Comparison of ENCODE assay signal across 25 cellular contexts in the genomic region with DNA sequence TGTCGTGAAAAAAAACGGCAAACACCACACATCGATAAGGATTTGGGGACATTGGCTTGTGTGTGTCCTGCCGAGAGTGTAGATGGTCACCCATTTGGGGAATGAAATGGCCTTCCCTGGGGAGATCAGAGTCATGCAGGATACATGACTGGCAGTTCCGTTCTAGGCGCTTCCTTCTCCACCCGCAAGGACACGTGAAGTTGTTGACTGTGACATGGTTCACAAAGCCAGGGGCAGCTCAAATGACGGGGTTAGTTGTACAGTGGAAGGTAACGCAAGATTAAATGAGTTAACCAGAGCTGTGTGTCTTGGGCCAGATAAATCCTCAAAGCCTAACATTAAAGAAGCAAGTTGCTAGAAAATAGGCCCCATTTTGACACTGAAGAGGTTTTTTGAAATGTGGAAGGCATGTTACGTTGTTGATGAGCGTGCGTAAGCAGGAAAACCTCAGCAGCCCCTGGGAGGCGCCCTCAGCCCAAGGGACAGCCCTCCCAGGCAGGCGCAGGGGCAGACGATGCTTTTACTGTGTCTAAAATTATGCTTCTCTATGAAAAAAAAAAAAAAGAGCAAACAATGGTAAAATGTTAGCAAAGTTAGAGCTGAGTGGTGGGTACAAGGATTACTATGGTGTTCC. TPM values are rescaled to one million over a fixed set of nuclear protein-coding genes. Genes with fewer than 3 reads are reported as not detected.
DNase-seq lines count a peak whose midpoint lies in the region; FAIRE-seq and TF ChIP-seq lines count a peak whose summit lies in the region.
"Had no signal": no experiment of that assay in that cellular context is flagged by ENCODE, and none has a peak within 500 bp of the region (broad histone marks: within the 10 kb centered on the region; RNA-seq: fewer than 3 reads in every experiment).

No MANE protein-coding gene starts in this region.

- no peak overlapping the region for H2BK15ac ChIP-seq in H9 (ENCODE audit: low read depth, low read length)

- peak overlapping the region in 2 of 3 experiments; percentile 50 to 57; a peak in 4 of 7 replicates for H3K27ac Mint-ChIP-seq in H9
- no peak overlapping the region for H3K27ac Mint-ChIP-seq in chondrocyte (ENCODE audit: unreplicated experiment)
- H3K27ac Mint-ChIP-seq: natural killer cell treated with Interleukin-12 subunit alpha and Interleukin-12 subunit beta and Interleukin-15 and Interleukin-18, amount 100 ng/mL, for 72 hours had no signal

- H3K27ac ChIP-seq in BLaER1 treated with 17β-estradiol and CSF1 and Interleukin-3, amounts not matched to agents 10 nM and 100 nM: peak overlapping the region; percentile 12 to 84 (median 71); a peak in 20 of 22 replicates
- H3K27ac ChIP-seq in H9 (ENCODE audit: insufficient read length, low read depth, low read length): no peak overlapping the region
- H3K27ac ChIP-seq: breast epithelium, coronary artery, foreskin keratinocyte, parathyroid adenoma, transverse colon had no signal

- H3K36me3 Mint-ChIP-seq in H9 (ENCODE audit: insufficient read depth in 1 of 3, low read depth in 3 of 3) (peaks cover 0 to 6% (median 0%) of the 10 kb centered on the region in 3 experiments; a peak in 3 of 7 replicates), chondrocyte (ENCODE audit: low read depth) (peaks cover 4% of the 10 kb centered on the region)
- H3K36me3 Mint-ChIP-seq: natural killer cell treated with Interleukin-12 subunit alpha and Interleukin-12 subunit beta and Interleukin-15 and Interleukin-18, amount 100 ng/mL, for 72 hours had no signal

- H2AK5ac ChIP-seq in H9 (ENCODE audit: insufficient read length, low read length): no peak overlapping the region

- TF ChIP-seq CTCF in H9 (conservative IDR thresholded peaks at IDR 0.05) (peak; percentile 48; the same call in 2 of the 3 replicates), chondrocyte (IDR thresholded peaks at IDR 0.05) (no peak), retinal pigment epithelial cell (conservative IDR thresholded peaks at IDR 0.05; ENCODE audit: low read depth, low read length) (peak; percentile 14), D721Med (IDR thresholded peaks at IDR 0.05; ENCODE audit: insufficient read depth, missing control alignments) (no peak)

- H3K27me3 Mint-ChIP-seq in H9 (ENCODE audit: low read depth) (peaks cover 1% of the 10 kb centered on the region; the same call in 1 of the 2 replicates), chondrocyte (ENCODE audit: low read depth) (no peaks in the 10 kb centered on the region)
- H3K27me3 Mint-ChIP-seq: effector memory CD8-positive, alpha-beta T cell; natural killer cell treated with Interleukin-12 subunit alpha and Interleukin-12 subunit beta and Interleukin-15 and Interleukin-18, amount 100 ng/mL, for 72 hours had no signal

- no CpG with 5 or more reads among the region's 16 CpGs for WGBS in H9 (ENCODE audit: extremely low coverage, insufficient read length, low lambda C conversion rate)

- peaks cover 29 to 82% (median 68%) of the 10 kb centered on the region in 10 experiments for H3K4me1 ChIP-seq in BLaER1 treated with 17β-estradiol and CSF1 and Interleukin-3, amounts not matched to agents 10 nM and 100 nM
- H3K4me1 ChIP-seq in H9 (ENCODE audit: insufficient read depth, low read length): no peaks in the 10 kb centered on the region
- H3K4me1 ChIP-seq: foreskin keratinocyte, parathyroid adenoma had no signal

- H2AFZ ChIP-seq in H9 (ENCODE audit: low read length): no peak overlapping the region
- H2AFZ ChIP-seq: parathyroid adenoma had no signal

- peaks cover 0 to 4% (median 0%) of the 10 kb centered on the region in 11 experiments; a peak in 1 of 22 replicates for H3K9me3 ChIP-seq in BLaER1 treated with 17β-estradiol and CSF1 and Interleukin-3, amounts not matched to agents 10 nM and 100 nM (replicated peaks in 1 of 11)
- no peaks in the 10 kb centered on the region for H3K9me3 ChIP-seq in H9 (ENCODE audit: control insufficient read depth, low read depth, low read length)
- H3K9me3 ChIP-seq: breast epithelium, transverse colon had no signal

- H4K20me1 ChIP-seq in BLaER1 treated with 17β-estradiol and CSF1 and Interleukin-3, amounts not matched to agents 10 nM and 100 nM: peaks cover 0 to 70% (median 45%) of the 10 kb centered on the region in 11 experiments; a peak in 16 of 22 replicates
- H4K20me1 ChIP-seq in H9 (ENCODE audit: control insufficient read depth, insufficient read depth, insufficient read length): no peaks in the 10 kb centered on the region

- 0 out of 22 replicates have a peak, but pooled peaks cover 0 to 6% (median 0%) of the 10 kb centered on the region in 11 experiments for H3K27me3 ChIP-seq in BLaER1 treated with 17β-estradiol and CSF1 and Interleukin-3, amounts not matched to agents 10 nM and 100 nM
- no peaks in the 10 kb centered on the region for H3K27me3 ChIP-seq in H9 (ENCODE audit: insufficient read depth, low read length)
- H3K27me3 ChIP-seq: breast epithelium, foreskin keratinocyte, transverse colon had no signal

- no peak overlapping the region for H4K8ac ChIP-seq in H9 (replicated peaks; ENCODE audit: insufficient read length, low read depth, low read length)

- no peak overlapping the region for H3K23ac ChIP-seq in H9 (ENCODE audit: insufficient read length, low read depth, low read length)

- H3K9me3 Mint-ChIP-seq in H9 (no peaks in the 10 kb centered on the region), chondrocyte (ENCODE audit: low read depth) (no peaks in the 10 kb centered on the region)
- H3K9me3 Mint-ChIP-seq: effector memory CD8-positive, alpha-beta T cell; natural killer cell treated with Interleukin-12 subunit alpha and Interleukin-12 subunit beta and Interleukin-15 and Interleukin-18, amount 100 ng/mL, for 72 hours had no signal

- H2BK12ac ChIP-seq in H9 (ENCODE audit: insufficient read length, low read depth, low read length): no peak overlapping the region

- peak overlapping the region; percentile 64 to 96 (median 84) for H3K4me2 ChIP-seq in BLaER1 treated with 17β-estradiol and CSF1 and Interleukin-3, amounts not matched to agents 10 nM and 100 nM
- H3K4me2 ChIP-seq in H9 (ENCODE audit: insufficient read depth, insufficient read length, low read length): no peak overlapping the region

- no peak overlapping the region for H3T11ph ChIP-seq in H9 (ENCODE audit: low read length)

- H3K9ac ChIP-seq in BLaER1 treated with 17β-estradiol and CSF1 and Interleukin-3, amounts not matched to agents 10 nM and 100 nM: peak overlapping the region in 9 of 11 experiments; percentile 3 to 72 (median 58); a peak in 15 of 22 replicates
- no peak overlapping the region for H3K9ac ChIP-seq in H9 (ENCODE audit: extremely low read depth, insufficient read length, low read length)
- H3K9ac ChIP-seq: parathyroid adenoma had no signal

- H3K4me1 Mint-ChIP-seq in H9 (peaks cover 8 to 12% of the 10 kb centered on the region in 2 experiments; a peak in 3 of 4 replicates), chondrocyte (ENCODE audit: low read depth) (peaks cover 15% of the 10 kb centered on the region)

- no peak overlapping the region for H2BK120ac ChIP-seq in H9 (ENCODE audit: low read depth, low read length, poor library complexity, severe bottlenecking)

- peak overlapping the region in 4 of 10 experiments; percentile 6 to 40 (median 12); a peak in 7 of 20 replicates for H3K4me3 ChIP-seq in BLaER1 treated with 17β-estradiol and CSF1 and Interleukin-3, amounts not matched to agents 10 nM and 100 nM
- no peak overlapping the region for H3K4me3 ChIP-seq in retinal pigment epithelial cell (ENCODE audit: low read length)
- H3K4me3 ChIP-seq: breast epithelium, coronary artery, transverse colon had no signal

- no peaks in the 10 kb centered on the region for H3K23me2 ChIP-seq in H9 (ENCODE audit: insufficient read length, low read depth, low read length, poor library complexity, severe bottlenecking)

- H3K18ac ChIP-seq in H9 (ENCODE audit: insufficient read length, low read depth, low read length): no peak overlapping the region

- H3K56ac ChIP-seq in H9 (ENCODE audit: insufficient read length, low read depth, low read length): no peak overlapping the region

- H2BK5ac ChIP-seq in H9 (ENCODE audit: insufficient read length, low read length): no peak overlapping the region

- no peak overlapping the region for H2BK20ac ChIP-seq in H9 (ENCODE audit: low read depth, low read length, poor library complexity, severe bottlenecking)

- no peaks in the 10 kb centered on the region for H3K79me2 ChIP-seq in H9 (ENCODE audit: insufficient read depth, low read length)
- H3K79me2 ChIP-seq: parathyroid adenoma had no signal

- no peaks in the 10 kb centered on the region for H3K79me1 ChIP-seq in H9 (ENCODE audit: insufficient read depth, low read depth, low read length, poor library complexity, severe bottlenecking)

- no peak overlapping the region for H3K4me3 Mint-ChIP-seq in H9
- H3K4me3 Mint-ChIP-seq in chondrocyte (ENCODE audit: unreplicated experiment): no peak overlapping the region
- H3K4me3 Mint-ChIP-seq: activated CD8-positive, alpha-beta T cell treated with anti-CD3 and anti-CD28 coated beads, Interleukin-2, amount 10 ng/mL, durations not matched to agents 7 days and 5 days; effector memory CD8-positive, alpha-beta T cell; natural killer cell treated with Interleukin-12 subunit alpha and Interleukin-12 subunit beta and Interleukin-15 and Interleukin-18, amount 100 ng/mL, for 72 hours had no signal

- no peak for FAIRE-seq in D721Med (lab: Jason Lieb, UNC)

- H3K14ac ChIP-seq in H9 (ENCODE audit: insufficient read depth, low read length): no peak overlapping the region

- H4K91ac ChIP-seq in H9 (ENCODE audit: insufficient read length, low read depth, low read length): no peak overlapping the region

- H3K4ac ChIP-seq in H9 (ENCODE audit: low read depth, low read length): no peak overlapping the region

- no peak overlapping the region for H4K5ac ChIP-seq in H9 (ENCODE audit: insufficient read length, low read depth, low read length)

- peaks cover 0 to 35% (median 17%) of the 10 kb centered on the region in 11 experiments; a peak in 18 of 22 replicates for H3K36me3 ChIP-seq in BLaER1 treated with 17β-estradiol and CSF1 and Interleukin-3, amounts not matched to agents 10 nM and 100 nM
- H3K36me3 ChIP-seq: breast epithelium, transverse colon had no signal

- DNase-seq in H9: no peak
- DNase-seq in chondrocyte (ENCODE audit: low spot score): peak; percentile 20
- no peak for DNase-seq in retinal pigment epithelial cell (ENCODE audit: low read depth)
- DNase-seq in NCI-H2227 (lab: John Stamatoyannopoulos, UW; ENCODE audit: unreplicated experiment): no peak
- DNase-seq in AG20443 (ENCODE audit: low spot score): no peak
- no peak for DNase-seq in D721Med (ENCODE audit: insufficient read length, low spot score)
- DNase-seq: activated CD8-positive, alpha-beta T cell treated with anti-CD3 and anti-CD28 coated beads, Interleukin-2, amount 10 ng/mL, durations not matched to agents 7 days and 5 days; activated naive CD4-positive, alpha-beta T cell treated with Interleukin-2 at 50 U/mL for 16 hours; activated T-cell treated with anti-CD3 and anti-CD28 coated beads, Interleukin-2, amount 50 U/mL, for 1 hour; amniotic stem cell; effector memory CD8-positive, alpha-beta T cell; foreskin keratinocyte; GF-D8; GOT3; NCI-H1092 treated with DMSO at 0.1 percent for 48 hours; NCI-H187 treated with DMSO at 0.1 percent for 48 hours; NCI-H2227 treated with DMSO at 0.1 percent for 48 hours; NCI-H69; T1000; transverse colon had no signal

RNA-seq across cellular contexts. Expression of gene CHMP6, which starts 35.9 kb away (rescaled TPM):
- total RNA-seq in H9 (2021) (23.4 and 25.0 TPM in 2 replicates), chondrocyte (27.6 to 33.0 TPM (median 28.4 TPM) in 3 replicates)

Comparison
In these comparisons a context has a peak if more than half of its experiments do, and no peak if none do; other contexts are left out.
1. CTCF ChIP-seq: peak in H9 (single experiment) and retinal pigment epithelial cell (single experiment); none in chondrocyte (single experiment) and D721Med (single experiment).